Comparison of ENCODE assay signal across 8 cellular contexts in the genomic region with DNA sequence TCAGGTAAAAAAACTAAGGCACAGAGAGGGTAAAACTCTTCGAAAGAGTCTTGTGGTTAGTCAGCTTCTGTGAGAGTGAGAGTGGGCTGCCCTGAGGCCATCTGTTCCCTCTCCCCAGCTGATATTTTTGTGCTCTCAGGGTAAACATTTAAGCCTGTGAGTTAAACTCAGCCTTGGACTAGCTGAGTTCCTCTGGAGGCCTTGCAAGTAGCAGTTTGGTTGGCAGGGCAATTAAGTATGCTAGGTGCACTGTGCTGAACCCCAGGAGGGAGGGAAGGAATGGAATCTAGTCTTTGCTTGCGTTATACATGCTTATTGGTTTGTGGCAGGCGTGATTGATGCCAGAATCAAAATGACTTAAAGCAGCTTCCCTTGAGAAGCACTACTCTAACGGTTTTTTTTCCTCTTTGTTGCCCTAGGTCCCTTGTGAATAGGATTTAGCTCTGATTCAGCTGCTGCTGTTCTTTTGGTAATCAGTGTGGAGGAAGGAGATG.
A peak's percentile ranks its signal among the peaks of the same experiment; 100 is the strongest.
DNase-seq lines count a peak whose midpoint lies in the region; ATAC-seq and TF ChIP-seq lines count a peak whose summit lies in the region.

No MANE protein-coding gene starts in this region.

- no peaks in the 10 kb centered on the region for H3K9me3 ChIP-seq in tibial nerve

- 41 to 56% methylated on average over 4 of the region's 4 CpGs for WGBS in tibial nerve, 2 donors

- peaks cover 4 to 14% of the 10 kb centered on the region in 2 donors for H3K4me1 Mint-ChIP-seq in effector memory CD8-positive, alpha-beta T cell (ENCODE audit: low read depth in 2 of 2)

- no peak overlapping the region for H3K27ac ChIP-seq in tibial nerve

- H3K27me3 ChIP-seq in tibial nerve = no peaks in the 10 kb centered on the region

- H3K4me1 ChIP-seq in tibial nerve = peaks cover 0 to 26% (median 17%) of the 10 kb centered on the region in 4 donors

- peak overlapping the region in 1 of 2 donors; percentile 27 for H3K27ac Mint-ChIP-seq in effector memory CD8-positive, alpha-beta T cell

- no peaks in the 10 kb centered on the region for H3K9me3 Mint-ChIP-seq in effector memory CD8-positive, alpha-beta T cell

- no peaks in the 10 kb centered on the region for H3K36me3 ChIP-seq in tibial nerve

- TF ChIP-seq POLR2A in tibial nerve (IDR thresholded peaks at IDR 0.05) = no peak

- peaks cover 0 to 28% of the 10 kb centered on the region in 2 donors for H3K27me3 Mint-ChIP-seq in effector memory CD8-positive, alpha-beta T cell

- no peaks in the 10 kb centered on the region for H3K36me3 Mint-ChIP-seq in effector memory CD8-positive, alpha-beta T cell (ENCODE audit: insufficient read depth)

- no peak for TF ChIP-seq CTCF in tibial nerve (IDR thresholded peaks at IDR 0.05)

- DNase-seq in DMS 273 treated with DMSO at 0.1 percent for 48 hours (lab: John Stamatoyannopoulos, UW) = peak; percentile 93
- peak; percentile 59 for DNase-seq in ecto neural progenitor cell (ENCODE audit: low spot score)
- DNase-seq in effector CD8-positive, alpha-beta T cell (lab: John Stamatoyannopoulos, UW) = no peak
- no peak for DNase-seq in tibial nerve (ENCODE audit: low spot score in 2 of 2)
- DNase-seq in effector memory CD8-positive, alpha-beta T cell = no peak
- DNase-seq in SHP77 treated with DMSO at 0.1 percent for 48 hours (lab: John Stamatoyannopoulos, UW) = no peak

- H3K4me3 Mint-ChIP-seq in effector memory CD8-positive, alpha-beta T cell = no peak overlapping the region

- ATAC-seq in GM19455 (IDR thresholded peaks at IDR 0.05; ENCODE audit: unreplicated experiment) = peak; percentile 75
- ATAC-seq in HG03378 (IDR thresholded peaks at IDR 0.05; ENCODE audit: unreplicated experiment) = peak; percentile 64
- ATAC-seq in effector memory CD8-positive, alpha-beta T cell (replicated peaks) = no peak

- H3K4me3 ChIP-seq in tibial nerve = no peak overlapping the region

- no peak for TF ChIP-seq EP300 in tibial nerve (IDR thresholded peaks at IDR 0.05)

Comparison
In these comparisons a context has a peak if more than half of its experiments do, and no peak if none do; other contexts are left out.
1. DNase-seq: peak in DMS 273 treated with DMSO at 0.1 percent for 48 hours (single experiment) and ecto neural progenitor cell (single experiment); none in effector CD8-positive, alpha-beta T cell (single experiment), tibial nerve (0 of 2), effector memory CD8-positive, alpha-beta T cell (0 of 3) and SHP77 treated with DMSO at 0.1 percent for 48 hours (single experiment).